In genomic region chr16:2026461-2027023, GRCh38 we compare ENCODE assay signal across 8 cellular contexts. TPM values are rescaled to one million over a fixed set of nuclear protein-coding genes. Genes with fewer than 3 reads are reported as not detected.
DNase-seq lines count a peak whose midpoint lies in the region; FAIRE-seq and TF ChIP-seq lines count a peak whose summit lies in the region.

Gene NHERF2 (plus strand): TSS chr16:2026902. CDS start chr16:2027006, 104 bp downstream.

- peaks cover 27% of the 10 kb centered on the region for H3K79me2 ChIP-seq in astrocyte (ENCODE audit: insufficient read depth, low read length)

- no peaks in the 10 kb centered on the region for H3K36me3 Mint-ChIP-seq in CD4-positive, alpha-beta memory T cell
- no peaks in the 10 kb centered on the region for H3K36me3 Mint-ChIP-seq in astrocyte (ENCODE audit: low read depth, unreplicated experiment)

- CTCF ChIA-PET in CD4-positive, alpha-beta memory T cell (lab: Charles Lee; ENCODE audit: partially characterized antibody): no interaction called here

- peaks cover 23% of the 10 kb centered on the region for H4K20me1 ChIP-seq in astrocyte (ENCODE audit: insufficient read depth, low read length)

- H3K9me3 Mint-ChIP-seq in CD4-positive, alpha-beta memory T cell: no peaks in the 10 kb centered on the region
- no peaks in the 10 kb centered on the region for H3K9me3 Mint-ChIP-seq in astrocyte (ENCODE audit: unreplicated experiment)

- peaks cover 3 to 11% of the 10 kb centered on the region in 2 donors for H3K27me3 Mint-ChIP-seq in CD4-positive, alpha-beta memory T cell
- H3K27me3 Mint-ChIP-seq in astrocyte (ENCODE audit: low read depth, unreplicated experiment): peaks cover 2% of the 10 kb centered on the region

- peak within 1 kb of the TSS; percentile 76 to 86 (median 78) for H3K4me3 Mint-ChIP-seq in CD4-positive, alpha-beta memory T cell
- peak within 1 kb of the TSS; percentile 96 for H3K4me3 Mint-ChIP-seq in astrocyte (ENCODE audit: unreplicated experiment)

- peaks cover 9 to 26% (median 16%) of the 10 kb centered on the region in 4 donors for H3K4me1 Mint-ChIP-seq in CD4-positive, alpha-beta memory T cell
- peaks cover 7% of the 10 kb centered on the region for H3K4me1 Mint-ChIP-seq in astrocyte (ENCODE audit: low read depth, unreplicated experiment)

- H3K9me3 ChIP-seq in CD4-positive, alpha-beta memory T cell (ENCODE audit: control insufficient read depth in 1 of 2, low read length in 2 of 2): no peaks in the 10 kb centered on the region
- H3K9me3 ChIP-seq in astrocyte (ENCODE audit: insufficient read depth, low read depth, low read length) (no peaks in the 10 kb centered on the region), iPS DF 6.9 (ENCODE audit: control insufficient read depth, insufficient read depth, low read length) (no peaks in the 10 kb centered on the region)

- H2AFZ ChIP-seq in astrocyte (ENCODE audit: low read depth, low read length): peak within 1 kb of the TSS; percentile 66

- peak within 1 kb of the TSS; percentile 65 for H3K9ac ChIP-seq in astrocyte (ENCODE audit: low read length)

- H3K4me3 ChIP-seq in CD4-positive, alpha-beta memory T cell (ENCODE audit: low read length in 2 of 2): peak within 1 kb of the TSS in 1 of 2 donors; percentile 23
- H3K4me3 ChIP-seq in Jurkat, Clone E6-1 (ENCODE audit: low read length): peak within 1 kb of the TSS; percentile 24; the same call in 1 of the 2 replicates
- H3K4me3 ChIP-seq in astrocyte (ENCODE audit: insufficient read depth, low read depth, low read length) (peak within 1 kb of the TSS; percentile 69), iPS DF 6.9 (ENCODE audit: low read length) (peak within 1 kb of the TSS; percentile 48; the same call in 1 of the 2 replicates), skeletal muscle cell (ENCODE audit: low read depth, low read length) (peak within 1 kb of the TSS; percentile 63)

- intact Hi-C loops in CD4-positive, alpha-beta memory T cell (cut with micrococcal nuclease): no loop called here

- POLR2A ChIA-PET in CD4-positive, alpha-beta memory T cell (lab: Charles Lee; ENCODE audit: partially characterized antibody): interaction anchor here (1.0 to 2.0 kb wide), 5 partner anchors 22 to 198 kb away, joined by 3 to 13 read pairs (median 7); partner anchors contain the start of genes NTHL1, TRAF7 and TSC2

- H3K4me2 ChIP-seq in astrocyte (ENCODE audit: low read length): peak within 1 kb of the TSS; percentile 95

- peaks cover 3% of the 10 kb centered on the region for H3K27me3 ChIP-seq in CD4-positive, alpha-beta memory T cell (ENCODE audit: insufficient read depth, low read length)
- H3K27me3 ChIP-seq in astrocyte (ENCODE audit: insufficient read depth, low read length): no peaks in the 10 kb centered on the region
- H3K27me3 ChIP-seq in iPS DF 6.9 (ENCODE audit: control insufficient read depth, insufficient read depth, low read length): peaks cover 3% of the 10 kb centered on the region; the same call in 1 of the 2 replicates

- peak within 1 kb of the TSS in 4 of 7 donors; percentile 13 to 68 (median 58) for H3K27ac Mint-ChIP-seq in CD4-positive, alpha-beta memory T cell
- peak within 1 kb of the TSS; percentile 66 for H3K27ac Mint-ChIP-seq in astrocyte (ENCODE audit: unreplicated experiment)

- no peak for TF ChIP-seq CTCF in astrocyte (IDR thresholded peaks at IDR 0.05; ENCODE audit: insufficient read depth, low read depth, low read length)

- DNase-seq in CD4-positive, alpha-beta memory T cell: peak in 4 of 5 donors; percentile 22 to 43 (median 30)
- no peak for DNase-seq in Jurkat, Clone E6-1 (ENCODE audit: low read depth, low spot score)
- DNase-seq in astrocyte (ENCODE audit: low read depth): no peak
- DNase-seq in iPS DF 6.9 (ENCODE audit: low read depth, low spot score): no peak
- DNase-seq in skeletal muscle cell (ENCODE audit: low read depth): no peak
- DNase-seq in NCI-H2171 (lab: John Stamatoyannopoulos, UW): no peak
- DNase-seq in inferior parietal cortex (ENCODE audit: extremely low spot score): no peak
- DNase-seq in NK-92 (lab: John Stamatoyannopoulos, UW; ENCODE audit: unreplicated experiment): no peak

- WGBS in iPS DF 6.9 (ENCODE audit: insufficient coverage, insufficient read length): no CpG with 5 or more reads among the region's 59 CpGs

- no peak for FAIRE-seq in astrocyte (lab: Jason Lieb, UNC)

- H3K4me1 ChIP-seq in CD4-positive, alpha-beta memory T cell (ENCODE audit: insufficient read depth, low read length): peaks cover 29% of the 10 kb centered on the region
- peaks cover 18% of the 10 kb centered on the region for H3K4me1 ChIP-seq in astrocyte (ENCODE audit: insufficient read depth, low read length)
- H3K4me1 ChIP-seq in iPS DF 6.9 (ENCODE audit: control insufficient read depth, insufficient read depth, low read length): peaks cover 5% of the 10 kb centered on the region

- no peak within 1 kb of the TSS for H3K27ac ChIP-seq in CD4-positive, alpha-beta memory T cell (ENCODE audit: low read depth, low read length)
- H3K27ac ChIP-seq in astrocyte (ENCODE audit: low read depth, low read length) (no peak within 1 kb of the TSS), iPS DF 6.9 (ENCODE audit: low read length) (no peak within 1 kb of the TSS)

- no peaks in the 10 kb centered on the region for H3K36me3 ChIP-seq in CD4-positive, alpha-beta memory T cell (ENCODE audit: insufficient read depth, low read length)
- H3K36me3 ChIP-seq in astrocyte (ENCODE audit: insufficient read depth, low read length): no peaks in the 10 kb centered on the region
- H3K36me3 ChIP-seq in iPS DF 6.9 (ENCODE audit: control insufficient read depth, insufficient read depth, low read length): no peaks in the 10 kb centered on the region

RNA-seq across cellular contexts. Expression of gene NHERF2, which starts in this region (rescaled TPM):
- 1 to 10 TPM; 1.7 to 2.1 TPM for total RNA-seq in CD4-positive, alpha-beta memory T cell
- polyA plus RNA-seq in CD4-positive, alpha-beta memory T cell: under 1 TPM; 0.16 to 0.40 TPM
- 31.7 TPM for polyA plus RNA-seq in Jurkat, Clone E6-1 (2012; ENCODE audit: insufficient read depth, insufficient read length)
- 92.5 and 106 TPM in 2 replicates for total RNA-seq in astrocyte

Comparison
In these comparisons a context has a peak if more than half of its experiments do, and no peak if none do; other contexts are left out.
1. RNA of gene NHERF2 (total RNA-seq): 92.5 to 106 TPM in astrocyte; 1.7 to 2.1 TPM in CD4-positive, alpha-beta memory T cell; every median in the first group is over 10 times any median in the second.
2. DNase-seq: peak in CD4-positive, alpha-beta memory T cell (4 of 5); none in Jurkat, Clone E6-1 (single experiment), astrocyte (single experiment), iPS DF 6.9 (single experiment), skeletal muscle cell (single experiment), NCI-H2171 (single experiment), inferior parietal cortex (single experiment) and NK-92 (single experiment).